1 cellular context compared by ENCODE assay signal in the genomic region with DNA sequence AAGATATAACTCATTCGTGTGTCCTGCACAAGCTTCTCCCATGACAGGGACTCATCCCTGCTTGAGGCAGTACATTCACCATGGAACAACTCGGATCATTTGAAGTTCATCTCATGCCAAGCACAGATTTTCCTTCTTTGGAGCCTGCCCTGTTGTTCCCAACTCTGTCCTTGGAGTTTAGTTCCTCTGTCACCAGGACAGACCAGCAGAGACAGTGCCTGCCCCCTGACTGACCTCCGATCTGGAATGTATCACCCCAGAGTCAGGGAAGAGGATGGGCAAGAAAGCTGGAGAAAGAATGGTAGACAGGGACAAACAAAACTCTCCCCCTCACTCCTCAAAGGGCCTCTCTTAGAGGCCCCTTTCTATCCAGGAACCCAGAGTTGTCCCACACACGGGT.
TF ChIP-seq lines count a peak whose summit lies in the region.

No MANE protein-coding gene starts in this region.

TF ChIP-seq in GM12878, 131 proteins besides CTCF, POLR2A, EP300 and RAD21:
- TF ChIP-seq, protein P1, sequence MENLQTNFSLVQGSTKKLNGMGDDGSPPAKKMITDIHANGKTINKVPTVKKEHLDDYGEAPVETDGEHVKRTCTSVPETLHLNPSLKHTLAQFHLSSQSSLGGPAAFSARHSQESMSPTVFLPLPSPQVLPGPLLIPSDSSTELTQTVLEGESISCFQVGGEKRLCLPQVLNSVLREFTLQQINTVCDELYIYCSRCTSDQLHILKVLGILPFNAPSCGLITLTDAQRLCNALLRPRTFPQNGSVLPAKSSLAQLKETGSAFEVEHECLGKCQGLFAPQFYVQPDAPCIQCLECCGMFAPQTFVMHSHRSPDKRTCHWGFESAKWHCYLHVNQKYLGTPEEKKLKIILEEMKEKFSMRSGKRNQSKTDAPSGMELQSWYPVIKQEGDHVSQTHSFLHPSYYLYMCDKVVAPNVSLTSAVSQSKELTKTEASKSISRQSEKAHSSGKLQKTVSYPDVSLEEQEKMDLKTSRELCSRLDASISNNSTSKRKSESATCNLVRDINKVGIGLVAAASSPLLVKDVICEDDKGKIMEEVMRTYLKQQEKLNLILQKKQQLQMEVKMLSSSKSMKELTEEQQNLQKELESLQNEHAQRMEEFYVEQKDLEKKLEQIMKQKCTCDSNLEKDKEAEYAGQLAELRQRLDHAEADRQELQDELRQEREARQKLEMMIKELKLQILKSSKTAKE (IDR thresholded peaks at IDR 0.05; ENCODE audit: low read depth, poor library complexity, severe bottlenecking) = no peak
- TF ChIP-seq SMAD5 (IDR thresholded peaks at IDR 0.05; ENCODE audit: low read depth) (no peak), CEBPB (IDR thresholded peaks at IDR 0.05; ENCODE audit: borderline replicate concordance in 1 of 2, low read depth in 2 of 2, low read length in 2 of 2) (no peak), ZNF384 (IDR thresholded peaks at IDR 0.05; ENCODE audit: borderline replicate concordance, low read depth, low read length) (no peak), RFX5 (IDR thresholded peaks at IDR 0.05; ENCODE audit: low read depth, low read length) (no peak), PML (IDR thresholded peaks at IDR 0.05; ENCODE audit: low read length) (no peak), NR2C1 (IDR thresholded peaks at IDR 0.05) (no peak)
- TF ChIP-seq, protein P2, sequence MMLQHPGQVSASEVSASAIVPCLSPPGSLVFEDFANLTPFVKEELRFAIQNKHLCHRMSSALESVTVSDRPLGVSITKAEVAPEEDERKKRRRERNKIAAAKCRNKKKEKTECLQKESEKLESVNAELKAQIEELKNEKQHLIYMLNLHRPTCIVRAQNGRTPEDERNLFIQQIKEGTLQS (IDR thresholded peaks at IDR 0.05; ENCODE audit: borderline replicate concordance, extremely low read depth, low read depth, low read length) = no peak
